Comparison of ENCODE assay signal across 7 cellular contexts in genomic region chr12:103884316-103884715, GRCh38. TPM values are rescaled to one million over a fixed set of nuclear protein-coding genes. Genes with fewer than 3 reads are reported as not detected.
DNase-seq lines count a peak whose midpoint lies in the region; ATAC-seq and TF ChIP-seq lines count a peak whose summit lies in the region.

No MANE protein-coding gene starts in this region.

- no peaks in the 10 kb centered on the region for H3K9me1 ChIP-seq in IMR-90 (ENCODE audit: insufficient read depth, low read length)

- H2BK20ac ChIP-seq in IMR-90 (ENCODE audit: low read depth, low read length), result no peak overlapping the region

- H4K8ac ChIP-seq in IMR-90 (ENCODE audit: low read depth in 2 of 2, low read length in 2 of 2), result no peak overlapping the region; a peak in 1 of 4 replicates

- H3K23ac ChIP-seq in IMR-90 (ENCODE audit: low read depth, low read length), result no peak overlapping the region

- H2AK9ac ChIP-seq in IMR-90 (replicated peaks; ENCODE audit: low read depth, low read length, poor library complexity), result no peak overlapping the region

- H3K4me1 ChIP-seq in DND-41 (ENCODE audit: insufficient read depth, low read length) (no peaks in the 10 kb centered on the region), IMR-90 (ENCODE audit: control insufficient read depth, insufficient read depth, low read length) (no peaks in the 10 kb centered on the region), gastroesophageal sphincter (no peaks in the 10 kb centered on the region)

- in situ Hi-C loops in IMR-90 (cut with MboI; ENCODE audit: low sequenced_read_pairs), result loop anchor here (10.0 kb wide), 1 partner anchor 220 kb away; no protein-coding TSS in a partner anchor

- no peak overlapping the region for H3K4ac ChIP-seq in IMR-90 (ENCODE audit: low read depth, low read length)

- no peaks in the 10 kb centered on the region for H3K79me2 ChIP-seq in DND-41 (ENCODE audit: insufficient read depth, low read length)

- H4K20me1 ChIP-seq in DND-41 (ENCODE audit: insufficient read depth, low read length), result no peaks in the 10 kb centered on the region
- H4K20me1 ChIP-seq in IMR-90 (ENCODE audit: insufficient read depth, low read length), result no peaks in the 10 kb centered on the region

- no peak overlapping the region for H3K9ac ChIP-seq in DND-41 (ENCODE audit: low read depth, low read length)
- H3K9ac ChIP-seq in IMR-90 (ENCODE audit: low read depth, low read length), result no peak overlapping the region

- H2BK15ac ChIP-seq in IMR-90 (ENCODE audit: low read depth, low read length), result no peak overlapping the region

- intact Hi-C loops in IMR-90 (cut with micrococcal nuclease), result loop anchor here (1.0 to 10.0 kb wide), 4 partner anchors 47 to 500 kb away; a partner anchor contains a TSS

- TF ChIP-seq CTCF in DND-41 (IDR thresholded peaks at IDR 0.05; ENCODE audit: borderline replicate concordance, extremely low read depth, low read length, poor library complexity, severe bottlenecking) (peak; percentile 38), IMR-90 (conservative IDR thresholded peaks at IDR 0.05; ENCODE audit: low read depth, low read length) (peak; percentile 72), gastroesophageal sphincter (IDR thresholded peaks at IDR 0.05) (peak in 2 of 4 experiments; percentile 24 to 45)

- ATAC-seq in DND-41 (ENCODE audit: insufficient read depth, low read depth) (no peak), IMR-90 (ENCODE audit: low read depth) (peak; percentile 59; the same call in 1 of the 2 replicates), gastroesophageal sphincter (no peak)

- H2AK5ac ChIP-seq in IMR-90 (ENCODE audit: low read depth, low read length), result no peak overlapping the region

- peaks cover 10% of the 10 kb centered on the region for H3K4me1 Mint-ChIP-seq in T-helper 2 cell treated with Interferon-gamma antibody and Interleukin-4, amounts not matched to agents 5 μg/mL and 100 μg/mL, for 36 hours (ENCODE audit: low read depth)

- H2BK5ac ChIP-seq in IMR-90 (ENCODE audit: low read depth, low read length, poor library complexity, severe bottlenecking), result no peak overlapping the region

- no peak overlapping the region for H4K5ac ChIP-seq in IMR-90 (ENCODE audit: low read depth, low read length)

- CTCF ChIA-PET in IMR-90 (lab: Yijun Ruan, JAX), result interaction anchor here (0.6 to 1.5 kb wide), 4 partner anchors 15 to 1171 kb away, joined by 3 to 4 read pairs (median 3); no protein-coding TSS in a partner anchor

- peak; percentile 83 for TF ChIP-seq RAD21 in IMR-90 (IDR thresholded peaks at IDR 0.05; ENCODE audit: low read length)

- H3K4me2 ChIP-seq in DND-41 (ENCODE audit: insufficient read depth, low read length), result no peak overlapping the region
- H3K4me2 ChIP-seq in IMR-90 (ENCODE audit: low read depth, low read length), result 0 out of 2 replicates have a peak overlapping the region, but pooled peaks have one; percentile 56

- no peak overlapping the region for H2AFZ ChIP-seq in DND-41 (ENCODE audit: low read depth, low read length)
- H2AFZ ChIP-seq in IMR-90 (replicated peaks; ENCODE audit: low read length, poor library complexity), result no peak overlapping the region

- no peak for DNase-seq in DND-41
- DNase-seq in IMR-90, result peak; percentile 76
- peak; percentile 15 for DNase-seq in T-helper 2 cell treated with Interferon-gamma antibody and Interleukin-4, amounts not matched to agents 5 μg/mL and 100 μg/mL, for 36 hours (ENCODE audit: low spot score)
- peak; percentile 22 to 26 for DNase-seq in erythroblast (lab: John Stamatoyannopoulos, UW)
- peak; percentile 20 for DNase-seq in retina
- no peak for DNase-seq in OCI-M2 (lab: John Stamatoyannopoulos, UW; ENCODE audit: unreplicated experiment)

- no peaks in the 10 kb centered on the region for H3K79me1 ChIP-seq in IMR-90 (ENCODE audit: low read depth in 1 of 2, low read length in 2 of 2)

- POLR2A ChIA-PET in IMR-90 (lab: Charles Lee; ENCODE audit: unreplicated experiment), result no interaction called here

- peaks cover 20% of the 10 kb centered on the region for H3K27me3 ChIP-seq in DND-41 (ENCODE audit: insufficient read depth, low read length, poor library complexity)
- H3K27me3 ChIP-seq in IMR-90 (ENCODE audit: control insufficient read depth, insufficient read depth, low read length), result no peaks in the 10 kb centered on the region
- no peaks in the 10 kb centered on the region for H3K27me3 ChIP-seq in gastroesophageal sphincter

- H4K91ac ChIP-seq in IMR-90 (ENCODE audit: insufficient read depth, low read depth, low read length), result no peak overlapping the region

- H3K36me3 ChIP-seq in DND-41 (ENCODE audit: insufficient read depth, low read length), result no peaks in the 10 kb centered on the region
- H3K36me3 ChIP-seq in IMR-90 (ENCODE audit: control insufficient read depth, insufficient read depth, low read length), result no peaks in the 10 kb centered on the region
- no peaks in the 10 kb centered on the region for H3K36me3 ChIP-seq in gastroesophageal sphincter

- BruUV-seq in IMR-90 (replicated peaks; lab: Mats Ljungman, UMichigan), result no TSS peak

- dilution Hi-C loops in IMR-90 (cut with HindIII; ENCODE audit: low sequenced_read_pairs, unreplicated experiment), result no loop called here

- H3K27ac Mint-ChIP-seq in T-helper 2 cell treated with Interferon-gamma antibody and Interleukin-4, amounts not matched to agents 5 μg/mL and 100 μg/mL, for 36 hours, result no peak overlapping the region

- H3K27ac ChIP-seq in DND-41 (ENCODE audit: low read length) (no peak overlapping the region), IMR-90 (ENCODE audit: insufficient read depth, low read length) (no peak overlapping the region), gastroesophageal sphincter (no peak overlapping the region)

- H3K27me3 Mint-ChIP-seq in T-helper 2 cell treated with Interferon-gamma antibody and Interleukin-4, amounts not matched to agents 5 μg/mL and 100 μg/mL, for 36 hours (ENCODE audit: low read depth), result no peaks in the 10 kb centered on the region

- TF ChIP-seq POLR2A in IMR-90 (IDR thresholded peaks at IDR 0.05; ENCODE audit: low read depth, low read length), result no peak
- no peak for TF ChIP-seq POLR2A in erythroblast (IDR thresholded peaks at IDR 0.05; ENCODE audit: low read length)
- no peak for TF ChIP-seq POLR2A in gastroesophageal sphincter (IDR thresholded peaks at IDR 0.05)

- WGBS in IMR-90 (ENCODE audit: extremely low coverage in 2 of 2, insufficient read length in 1 of 2), 2 experiments, result no CpG with 5 or more reads among the region's 4 CpGs
- WGBS in gastroesophageal sphincter (ENCODE audit: low coverage in 1 of 2), 2 donors, result 20 to 48% methylated on average over 3 of the region's 4 CpGs

- H3K4me3 ChIP-seq in DND-41 (ENCODE audit: low read depth in 1 of 2, low read length in 2 of 2) (no peak overlapping the region), IMR-90 (ENCODE audit: insufficient read depth, low read depth, low read length) (no peak overlapping the region), gastroesophageal sphincter (no peak overlapping the region)

- H3K9me3 ChIP-seq in DND-41 (ENCODE audit: insufficient read depth, low read length, severe bottlenecking) (no peaks in the 10 kb centered on the region), IMR-90 (ENCODE audit: control insufficient read depth, insufficient read depth, low read length) (no peaks in the 10 kb centered on the region), gastroesophageal sphincter (no peaks in the 10 kb centered on the region)

- TF ChIP-seq EP300 in gastroesophageal sphincter (IDR thresholded peaks at IDR 0.05), result no peak

- H2BK120ac ChIP-seq in IMR-90 (ENCODE audit: low read depth, low read length), result no peak overlapping the region

- no peak overlapping the region for H3K14ac ChIP-seq in IMR-90 (replicated peaks; ENCODE audit: low read depth, low read length)

- no peak overlapping the region for H3K18ac ChIP-seq in IMR-90 (ENCODE audit: low read depth, low read length)

- H3K9me3 Mint-ChIP-seq in T-helper 2 cell treated with Interferon-gamma antibody and Interleukin-4, amounts not matched to agents 5 μg/mL and 100 μg/mL, for 36 hours, result no peaks in the 10 kb centered on the region

- no peaks in the 10 kb centered on the region for H3K36me3 Mint-ChIP-seq in T-helper 2 cell treated with Interferon-gamma antibody and Interleukin-4, amounts not matched to agents 5 μg/mL and 100 μg/mL, for 36 hours (ENCODE audit: low read depth)

- H3K56ac ChIP-seq in IMR-90 (ENCODE audit: extremely low read depth, insufficient read depth, low read length), result no peak overlapping the region

- H3K4me3 Mint-ChIP-seq in T-helper 2 cell treated with Interferon-gamma antibody and Interleukin-4, amounts not matched to agents 5 μg/mL and 100 μg/mL, for 36 hours, result no peak overlapping the region

TF ChIP-seq in IMR-90, 13 proteins besides CTCF, POLR2A, EP300 and RAD21 (continues in another document):
- TF ChIP-seq CHD1 (IDR thresholded peaks at IDR 0.05; ENCODE audit: low read depth, low read length) (no peak), SMC3 (IDR thresholded peaks at IDR 0.05; ENCODE audit: low read depth, low read length) (peak; percentile 64), USF2 (IDR thresholded peaks at IDR 0.05; ENCODE audit: low read depth, low read length) (no peak), CEBPB (IDR thresholded peaks at IDR 0.05; ENCODE audit: low read depth, low read length) (no peak), RFX5 (IDR thresholded peaks at IDR 0.05; ENCODE audit: low read depth, low read length) (no peak)

RNA-seq across cellular contexts. Expression of gene NT5DC3, which starts 43.3 kb away (rescaled TPM):
- total RNA-seq in IMR-90 (2012; rRNA removed) (17.6 and 23.1 TPM in 2 replicates), gastroesophageal sphincter (100 to 1,000 TPM in 3 of 4 donors, 10 to 100 TPM in 1; 64.5 to 185 (median 131) TPM)
- 5.6 and 7.3 TPM in 2 replicates for polyA plus RNA-seq in IMR-90 (2012; rRNA removed)
- 2.6 and 3.2 TPM in 2 replicates for polyA plus RNA-seq in IMR-90 (2012; cell fraction: cytosol; rRNA removed)
- 6.3 and 13.5 TPM in 2 replicates for polyA plus RNA-seq in IMR-90 (2012; cell fraction: nucleus; rRNA removed; ENCODE audit: low replicate concordance)

RNA-seq across cellular contexts. Expression of gene HSP90B1, which starts 45.9 kb away (rescaled TPM):
- 398 and 587 TPM in 2 replicates for total RNA-seq in IMR-90 (2012; rRNA removed)
- polyA plus RNA-seq in IMR-90 (2012; rRNA removed), result 686 and 765 TPM in 2 replicates
- 62.7 and 145 TPM in 2 replicates for polyA plus RNA-seq in IMR-90 (2012; cell fraction: cytosol; rRNA removed)
- polyA plus RNA-seq in IMR-90 (2012; cell fraction: nucleus; rRNA removed; ENCODE audit: low replicate concordance), result 32.5 and 474 TPM in 2 replicates
- 100 to 1,000 TPM; 137 to 334 (median 231) TPM for total RNA-seq in gastroesophageal sphincter

Comparison
In these comparisons a context has a peak if more than half of its experiments do, and no peak if none do; other contexts are left out.
1. DNase-seq: peak in IMR-90 (single experiment), T-helper 2 cell treated with Interferon-gamma antibody and Interleukin-4, amounts not matched to agents 5 μg/mL and 100 μg/mL, for 36 hours (single experiment), erythroblast (2 of 2) and retina (single experiment); none in DND-41 (single experiment) and OCI-M2 (single experiment).